ENCODE assay signal across 8 cellular contexts in genomic region chrX:1212532-1212931, GRCh38. TPM values are rescaled to one million over a fixed set of nuclear protein-coding genes. Genes with fewer than 3 reads are reported as not detected.
A peak's percentile ranks its signal among the peaks of the same experiment; 100 is the strongest.
DNase-seq lines count a peak whose midpoint lies in the region; ATAC-seq and TF ChIP-seq lines count a peak whose summit lies in the region.

Gene CRLF2, minus strand, starts transcription at chrX:1212649. Its CDS starts 15 bp downstream, at chrX:1212634.

- DNase-seq in GF-D8 (lab: John Stamatoyannopoulos, UW) (peak; percentile 27), GM23248 (peak; percentile 9), NOMO-1 treated with DMSO at 0.1 percent for 48 hours (lab: John Stamatoyannopoulos, UW; ENCODE audit: unreplicated experiment) (peak; percentile 89), fibroblast of peridontal ligament (ENCODE audit: extremely low read depth) (peak; percentile 2), ecto neural progenitor cell (ENCODE audit: low spot score) (no peak), NCI-H82 treated with DMSO at 0.1 percent for 48 hours (lab: John Stamatoyannopoulos, UW; ENCODE audit: unreplicated experiment) (no peak), heart left ventricle (no peak)

- intact Hi-C loops in heart left ventricle (cut with DNase I): no loop called here

- no peak within 1 kb of the TSS for H3K4me2 ChIP-seq in GM23248 (ENCODE audit: unreplicated experiment)

- in situ Hi-C loops in GM23248 (cut with MboI): no loop called here

- H3K4me1 ChIP-seq in GM23248 (ENCODE audit: insufficient read depth) (no peaks in the 10 kb centered on the region), heart left ventricle (peaks cover 0 to 10% (median 0%) of the 10 kb centered on the region in 12 donors)

- H3K36me3 ChIP-seq in GM23248 (ENCODE audit: low read depth): no peaks in the 10 kb centered on the region
- H3K36me3 ChIP-seq in heart left ventricle: no peaks in the 10 kb centered on the region

- H3K4me3 ChIP-seq in GM23248 (no peak within 1 kb of the TSS), heart left ventricle (no peak within 1 kb of the TSS)

- H3K27ac ChIP-seq in GM23248 (no peak within 1 kb of the TSS), heart left ventricle (no peak within 1 kb of the TSS)

- ATAC-seq in GM21717 (IDR thresholded peaks at IDR 0.05; ENCODE audit: unreplicated experiment): no peak
- no peak for ATAC-seq in heart left ventricle

- H3K9ac ChIP-seq in GM23248: no peak within 1 kb of the TSS

- H3K79me2 ChIP-seq in GM23248 (ENCODE audit: insufficient read depth): no peaks in the 10 kb centered on the region

- TF ChIP-seq CTCF in heart left ventricle (IDR thresholded peaks at IDR 0.05): no peak

- no peak for TF ChIP-seq POLR2A in heart left ventricle (IDR thresholded peaks at IDR 0.05)

- no peaks in the 10 kb centered on the region for H3K27me3 ChIP-seq in GM23248 (replicated peaks; ENCODE audit: insufficient read depth)
- no peaks in the 10 kb centered on the region for H3K27me3 ChIP-seq in heart left ventricle

- H3F3A ChIP-seq in GM23248 (ENCODE audit: insufficient read depth): no peaks in the 10 kb centered on the region

- H2AFZ ChIP-seq in GM23248: no peak within 1 kb of the TSS

- H3K9me2 ChIP-seq in GM23248 (ENCODE audit: insufficient read depth): no peaks in the 10 kb centered on the region

- 0 to 3% methylated on average over 4 to 5 of the region's 5 CpGs for WGBS in GM23248 (ENCODE audit: low coverage in 1 of 2, low lambda C conversion rate in 2 of 2, missing lambda C conversion rate in 2 of 2), 2 experiments
- 26 to 36% (median 30%) methylated on average over 5 of the region's 5 CpGs for WGBS in heart left ventricle, 4 donors

- H3K9me3 ChIP-seq in GM23248 (ENCODE audit: low read depth): no peaks in the 10 kb centered on the region
- no peaks in the 10 kb centered on the region for H3K9me3 ChIP-seq in heart left ventricle

- no peaks in the 10 kb centered on the region for H4K20me1 ChIP-seq in GM23248 (ENCODE audit: insufficient read depth)

RNA-seq across cellular contexts. Expression of gene CRLF2, which starts in this region (rescaled TPM):
- not detected in 2 replicates for total RNA-seq in GM23248 (2014; rRNA removed; shearing (Covaris generic))
- polyA plus RNA-seq in GM23248 (2016; fragmentation: Nextera tagmentation; extraction: Ambion mirVana): not detected in 2 replicates
- under 1 TPM in 2 of 9 donors, not detected in 7; 0.19 to 0.20 TPM for total RNA-seq in heart left ventricle
- polyA plus RNA-seq in heart left ventricle: not detected

Comparison
In these comparisons a context has a peak if more than half of its experiments do, and no peak if none do; other contexts are left out.
1. Peak in DNase-seq in GM23248; RNA of the gene not detected or under 1 TPM.
2. DNase-seq: peak in GF-D8 (single experiment), NOMO-1 treated with DMSO at 0.1 percent for 48 hours (single experiment) and fibroblast of peridontal ligament (single experiment); none in ecto neural progenitor cell (single experiment), NCI-H82 treated with DMSO at 0.1 percent for 48 hours (single experiment) and heart left ventricle (0 of 5).